1 cellular context compared by ENCODE assay signal in the genomic region with DNA sequence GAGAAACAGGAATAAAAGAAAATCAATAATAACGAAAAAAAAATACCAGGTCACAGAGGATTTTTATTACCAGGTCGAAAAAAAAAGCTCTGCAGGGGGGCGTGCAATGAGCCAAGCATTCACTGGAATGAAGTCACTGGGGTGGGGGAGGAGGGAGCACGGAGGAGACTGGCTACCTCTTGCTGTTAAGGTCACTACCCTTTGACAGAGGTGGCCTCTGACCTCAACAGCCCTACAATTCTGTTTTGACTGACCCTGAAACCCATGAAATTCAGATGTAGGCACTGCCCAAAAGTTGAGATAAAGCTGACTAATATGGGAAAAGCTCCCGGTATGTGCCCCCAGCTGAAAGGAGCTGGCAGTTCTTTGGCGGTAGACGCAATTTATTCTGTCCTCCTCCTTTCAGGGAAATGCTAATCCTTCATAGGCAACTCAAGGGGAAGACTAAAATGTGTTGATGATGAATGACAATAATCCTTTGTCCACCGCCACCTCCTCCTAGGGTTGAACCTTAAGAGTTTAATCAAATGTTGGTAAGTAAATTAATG.
TF ChIP-seq lines count a peak whose summit lies in the region.

No MANE protein-coding gene starts in this region.

TF ChIP-seq in HEK293, 187 proteins besides CTCF, POLR2A, EP300 and RAD21 (continued from another document and continues in another):
- TF ChIP-seq, protein P1, sequence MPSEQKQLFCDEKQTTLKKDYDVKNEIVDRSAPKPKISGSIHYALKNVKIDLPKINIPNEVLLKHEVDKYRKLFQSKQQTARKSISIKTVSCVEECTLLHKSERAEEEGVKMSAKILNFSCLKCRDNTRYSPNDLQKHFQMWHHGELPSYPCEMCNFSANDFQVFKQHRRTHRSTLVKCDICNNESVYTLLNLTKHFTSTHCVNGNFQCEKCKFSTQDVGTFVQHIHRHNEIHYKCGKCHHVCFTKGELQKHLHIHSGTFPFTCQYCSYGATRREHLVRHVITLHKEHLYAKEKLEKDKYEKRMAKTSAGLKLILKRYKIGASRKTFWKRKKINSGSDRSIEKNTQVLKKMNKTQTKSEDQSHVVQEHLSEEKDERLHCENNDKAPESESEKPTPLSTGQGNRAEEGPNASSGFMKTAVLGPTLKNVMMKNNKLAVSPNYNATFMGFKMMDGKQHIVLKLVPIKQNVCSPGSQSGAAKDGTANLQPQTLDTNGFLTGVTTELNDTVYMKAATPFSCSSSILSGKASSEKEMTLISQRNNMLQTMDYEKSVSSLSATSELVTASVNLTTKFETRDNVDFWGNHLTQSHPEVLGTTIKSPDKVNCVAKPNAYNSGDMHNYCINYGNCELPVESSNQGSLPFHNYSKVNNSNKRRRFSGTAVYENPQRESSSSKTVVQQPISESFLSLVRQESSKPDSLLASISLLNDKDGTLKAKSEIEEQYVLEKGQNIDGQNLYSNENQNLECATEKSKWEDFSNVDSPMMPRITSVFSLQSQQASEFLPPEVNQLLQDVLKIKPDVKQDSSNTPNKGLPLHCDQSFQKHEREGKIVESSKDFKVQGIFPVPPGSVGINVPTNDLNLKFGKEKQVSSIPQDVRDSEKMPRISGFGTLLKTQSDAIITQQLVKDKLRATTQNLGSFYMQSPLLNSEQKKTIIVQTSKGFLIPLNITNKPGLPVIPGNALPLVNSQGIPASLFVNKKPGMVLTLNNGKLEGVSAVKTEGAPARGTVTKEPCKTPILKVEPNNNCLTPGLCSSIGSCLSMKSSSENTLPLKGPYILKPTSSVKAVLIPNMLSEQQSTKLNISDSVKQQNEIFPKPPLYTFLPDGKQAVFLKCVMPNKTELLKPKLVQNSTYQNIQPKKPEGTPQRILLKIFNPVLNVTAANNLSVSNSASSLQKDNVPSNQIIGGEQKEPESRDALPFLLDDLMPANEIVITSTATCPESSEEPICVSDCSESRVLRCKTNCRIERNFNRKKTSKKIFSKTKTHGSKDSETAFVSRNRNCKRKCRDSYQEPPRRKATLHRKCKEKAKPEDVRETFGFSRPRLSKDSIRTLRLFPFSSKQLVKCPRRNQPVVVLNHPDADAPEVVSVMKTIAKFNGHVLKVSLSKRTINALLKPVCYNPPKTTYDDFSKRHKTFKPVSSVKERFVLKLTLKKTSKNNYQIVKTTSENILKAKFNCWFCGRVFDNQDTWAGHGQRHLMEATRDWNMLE (tag by site-specific recombination; conservative IDR thresholded peaks at IDR 0.05; ENCODE audit: low read depth), result 0 out of 2 replicates have a peak, but pooled peaks have one; percentile 19
- TF ChIP-seq ZNF391 (tag by site-specific recombination; IDR thresholded peaks at IDR 0.05; ENCODE audit: borderline replicate concordance, low read depth) (no peak), ZNF121 (tag by site-specific recombination; IDR thresholded peaks at IDR 0.05) (no peak), ZNF138 (tag by site-specific recombination; IDR thresholded peaks at IDR 0.05; ENCODE audit: borderline replicate concordance) (no peak), ZBTB8A (tag by site-specific recombination; IDR thresholded peaks at IDR 0.05) (no peak), ZNF560 (tag by site-specific recombination; IDR thresholded peaks at IDR 0.05; ENCODE audit: borderline replicate concordance) (no peak), ZNF585B (tag by site-specific recombination; IDR thresholded peaks at IDR 0.05) (no peak), ZBTB20 (tag by site-specific recombination; IDR thresholded peaks at IDR 0.05) (no peak), ZNF571 (tag by site-specific recombination; IDR thresholded peaks at IDR 0.05) (no peak), ZNF24 (tag by site-specific recombination; IDR thresholded peaks at IDR 0.05) (peak; percentile 57; the same call in 1 of the 2 replicates), ZNF610 (tag by site-specific recombination; IDR thresholded peaks at IDR 0.05; ENCODE audit: borderline replicate concordance) (no peak), ZNF658 (tag by site-specific recombination; IDR thresholded peaks at IDR 0.05) (no peak), ZNF350 (tag by site-specific recombination; IDR thresholded peaks at IDR 0.05) (no peak), ZNF785 (tag by site-specific recombination; IDR thresholded peaks at IDR 0.05) (no peak), ZSCAN16 (tag by site-specific recombination; IDR thresholded peaks at IDR 0.05) (no peak), ZNF624 (tag by site-specific recombination; IDR thresholded peaks at IDR 0.05) (no peak), SP3 (tag by site-specific recombination; IDR thresholded peaks at IDR 0.05) (no peak), ZNF792 (tag by site-specific recombination; IDR thresholded peaks at IDR 0.05) (no peak), ZBTB1 (tag by site-specific recombination; IDR thresholded peaks at IDR 0.05) (no peak), KLF10 (tag by site-specific recombination; IDR thresholded peaks at IDR 0.05) (no peak; the same call in 1 of the 2 replicates), ZNF701 (tag by site-specific recombination; IDR thresholded peaks at IDR 0.05) (no peak), SP2 (tag by site-specific recombination; IDR thresholded peaks at IDR 0.05) (no peak), MZF1 (tag by site-specific recombination; IDR thresholded peaks at IDR 0.05; ENCODE audit: borderline replicate concordance) (peak; percentile 44; the same call in 1 of the 2 replicates), ZNF843 (tag by site-specific recombination; IDR thresholded peaks at IDR 0.05) (peak; percentile 49), ZNF670 (tag by site-specific recombination; IDR thresholded peaks at IDR 0.05; ENCODE audit: low read depth) (no peak), ZNF596 (tag by site-specific recombination; IDR thresholded peaks at IDR 0.05) (no peak)
- TF ChIP-seq, protein P2, sequence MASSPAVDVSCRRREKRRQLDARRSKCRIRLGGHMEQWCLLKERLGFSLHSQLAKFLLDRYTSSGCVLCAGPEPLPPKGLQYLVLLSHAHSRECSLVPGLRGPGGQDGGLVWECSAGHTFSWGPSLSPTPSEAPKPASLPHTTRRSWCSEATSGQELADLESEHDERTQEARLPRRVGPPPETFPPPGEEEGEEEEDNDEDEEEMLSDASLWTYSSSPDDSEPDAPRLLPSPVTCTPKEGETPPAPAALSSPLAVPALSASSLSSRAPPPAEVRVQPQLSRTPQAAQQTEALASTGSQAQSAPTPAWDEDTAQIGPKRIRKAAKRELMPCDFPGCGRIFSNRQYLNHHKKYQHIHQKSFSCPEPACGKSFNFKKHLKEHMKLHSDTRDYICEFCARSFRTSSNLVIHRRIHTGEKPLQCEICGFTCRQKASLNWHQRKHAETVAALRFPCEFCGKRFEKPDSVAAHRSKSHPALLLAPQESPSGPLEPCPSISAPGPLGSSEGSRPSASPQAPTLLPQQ (tag by site-specific recombination; IDR thresholded peaks at IDR 0.05), result 0 out of 2 replicates have a peak, but pooled peaks have one; percentile 29
- TF ChIP-seq, protein P3, sequence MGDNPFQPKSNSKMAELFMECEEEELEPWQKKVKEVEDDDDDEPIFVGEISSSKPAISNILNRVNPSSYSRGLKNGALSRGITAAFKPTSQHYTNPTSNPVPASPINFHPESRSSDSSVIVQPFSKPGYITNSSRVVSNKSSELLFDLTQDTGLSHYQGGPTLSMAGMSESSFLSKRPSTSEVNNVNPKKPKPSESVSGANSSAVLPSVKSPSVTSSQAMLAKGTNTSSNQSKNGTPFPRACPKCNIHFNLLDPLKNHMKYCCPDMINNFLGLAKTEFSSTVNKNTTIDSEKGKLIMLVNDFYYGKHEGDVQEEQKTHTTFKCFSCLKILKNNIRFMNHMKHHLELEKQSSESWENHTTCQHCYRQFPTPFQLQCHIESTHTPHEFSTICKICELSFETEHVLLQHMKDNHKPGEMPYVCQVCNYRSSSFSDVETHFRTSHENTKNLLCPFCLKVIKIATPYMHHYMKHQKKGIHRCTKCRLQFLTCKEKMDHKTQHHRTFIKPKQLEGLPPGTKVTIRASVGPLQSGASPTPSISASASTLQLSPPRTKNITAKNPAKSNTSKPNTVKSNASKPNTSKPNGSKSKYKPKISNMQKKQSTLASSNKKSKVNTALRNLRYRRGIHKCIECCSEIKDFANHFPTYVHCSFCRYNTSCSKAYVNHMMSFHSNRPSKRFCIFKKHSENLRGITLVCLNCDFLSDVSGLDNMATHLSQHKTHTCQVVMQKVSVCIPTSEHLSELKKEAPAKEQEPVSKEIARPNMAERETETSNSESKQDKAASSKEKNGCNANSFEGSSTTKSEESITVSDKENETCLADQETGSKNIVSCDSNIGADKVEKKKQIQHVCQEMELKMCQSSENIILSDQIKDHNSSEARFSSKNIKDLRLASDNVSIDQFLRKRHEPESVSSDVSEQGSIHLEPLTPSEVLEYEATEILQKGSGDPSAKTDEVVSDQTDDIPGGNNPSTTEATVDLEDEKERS (tag by site-specific recombination; IDR thresholded peaks at IDR 0.05), result no peak
- TF ChIP-seq, protein P4, sequence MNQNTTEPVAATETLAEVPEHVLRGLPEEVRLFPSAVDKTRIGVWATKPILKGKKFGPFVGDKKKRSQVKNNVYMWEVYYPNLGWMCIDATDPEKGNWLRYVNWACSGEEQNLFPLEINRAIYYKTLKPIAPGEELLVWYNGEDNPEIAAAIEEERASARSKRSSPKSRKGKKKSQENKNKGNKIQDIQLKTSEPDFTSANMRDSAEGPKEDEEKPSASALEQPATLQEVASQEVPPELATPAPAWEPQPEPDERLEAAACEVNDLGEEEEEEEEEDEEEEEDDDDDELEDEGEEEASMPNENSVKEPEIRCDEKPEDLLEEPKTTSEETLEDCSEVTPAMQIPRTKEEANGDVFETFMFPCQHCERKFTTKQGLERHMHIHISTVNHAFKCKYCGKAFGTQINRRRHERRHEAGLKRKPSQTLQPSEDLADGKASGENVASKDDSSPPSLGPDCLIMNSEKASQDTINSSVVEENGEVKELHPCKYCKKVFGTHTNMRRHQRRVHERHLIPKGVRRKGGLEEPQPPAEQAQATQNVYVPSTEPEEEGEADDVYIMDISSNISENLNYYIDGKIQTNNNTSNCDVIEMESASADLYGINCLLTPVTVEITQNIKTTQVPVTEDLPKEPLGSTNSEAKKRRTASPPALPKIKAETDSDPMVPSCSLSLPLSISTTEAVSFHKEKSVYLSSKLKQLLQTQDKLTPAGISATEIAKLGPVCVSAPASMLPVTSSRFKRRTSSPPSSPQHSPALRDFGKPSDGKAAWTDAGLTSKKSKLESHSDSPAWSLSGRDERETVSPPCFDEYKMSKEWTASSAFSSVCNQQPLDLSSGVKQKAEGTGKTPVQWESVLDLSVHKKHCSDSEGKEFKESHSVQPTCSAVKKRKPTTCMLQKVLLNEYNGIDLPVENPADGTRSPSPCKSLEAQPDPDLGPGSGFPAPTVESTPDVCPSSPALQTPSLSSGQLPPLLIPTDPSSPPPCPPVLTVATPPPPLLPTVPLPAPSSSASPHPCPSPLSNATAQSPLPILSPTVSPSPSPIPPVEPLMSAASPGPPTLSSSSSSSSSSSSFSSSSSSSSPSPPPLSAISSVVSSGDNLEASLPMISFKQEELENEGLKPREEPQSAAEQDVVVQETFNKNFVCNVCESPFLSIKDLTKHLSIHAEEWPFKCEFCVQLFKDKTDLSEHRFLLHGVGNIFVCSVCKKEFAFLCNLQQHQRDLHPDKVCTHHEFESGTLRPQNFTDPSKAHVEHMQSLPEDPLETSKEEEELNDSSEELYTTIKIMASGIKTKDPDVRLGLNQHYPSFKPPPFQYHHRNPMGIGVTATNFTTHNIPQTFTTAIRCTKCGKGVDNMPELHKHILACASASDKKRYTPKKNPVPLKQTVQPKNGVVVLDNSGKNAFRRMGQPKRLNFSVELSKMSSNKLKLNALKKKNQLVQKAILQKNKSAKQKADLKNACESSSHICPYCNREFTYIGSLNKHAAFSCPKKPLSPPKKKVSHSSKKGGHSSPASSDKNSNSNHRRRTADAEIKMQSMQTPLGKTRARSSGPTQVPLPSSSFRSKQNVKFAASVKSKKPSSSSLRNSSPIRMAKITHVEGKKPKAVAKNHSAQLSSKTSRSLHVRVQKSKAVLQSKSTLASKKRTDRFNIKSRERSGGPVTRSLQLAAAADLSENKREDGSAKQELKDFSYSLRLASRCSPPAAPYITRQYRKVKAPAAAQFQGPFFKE (tag by site-specific recombination; IDR thresholded peaks at IDR 0.05; ENCODE audit: borderline replicate concordance), result no peak
- TF ChIP-seq, protein P5, sequence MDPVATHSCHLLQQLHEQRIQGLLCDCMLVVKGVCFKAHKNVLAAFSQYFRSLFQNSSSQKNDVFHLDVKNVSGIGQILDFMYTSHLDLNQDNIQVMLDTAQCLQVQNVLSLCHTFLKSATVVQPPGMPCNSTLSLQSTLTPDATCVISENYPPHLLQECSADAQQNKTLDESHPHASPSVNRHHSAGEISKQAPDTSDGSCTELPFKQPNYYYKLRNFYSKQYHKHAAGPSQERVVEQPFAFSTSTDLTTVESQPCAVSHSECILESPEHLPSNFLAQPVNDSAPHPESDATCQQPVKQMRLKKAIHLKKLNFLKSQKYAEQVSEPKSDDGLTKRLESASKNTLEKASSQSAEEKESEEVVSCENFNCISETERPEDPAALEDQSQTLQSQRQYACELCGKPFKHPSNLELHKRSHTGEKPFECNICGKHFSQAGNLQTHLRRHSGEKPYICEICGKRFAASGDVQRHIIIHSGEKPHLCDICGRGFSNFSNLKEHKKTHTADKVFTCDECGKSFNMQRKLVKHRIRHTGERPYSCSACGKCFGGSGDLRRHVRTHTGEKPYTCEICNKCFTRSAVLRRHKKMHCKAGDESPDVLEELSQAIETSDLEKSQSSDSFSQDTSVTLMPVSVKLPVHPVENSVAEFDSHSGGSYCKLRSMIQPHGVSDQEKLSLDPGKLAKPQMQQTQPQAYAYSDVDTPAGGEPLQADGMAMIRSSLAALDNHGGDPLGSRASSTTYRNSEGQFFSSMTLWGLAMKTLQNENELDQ (tag by site-specific recombination; IDR thresholded peaks at IDR 0.05; ENCODE audit: low read depth), result no peak
- TF ChIP-seq, protein P6, sequence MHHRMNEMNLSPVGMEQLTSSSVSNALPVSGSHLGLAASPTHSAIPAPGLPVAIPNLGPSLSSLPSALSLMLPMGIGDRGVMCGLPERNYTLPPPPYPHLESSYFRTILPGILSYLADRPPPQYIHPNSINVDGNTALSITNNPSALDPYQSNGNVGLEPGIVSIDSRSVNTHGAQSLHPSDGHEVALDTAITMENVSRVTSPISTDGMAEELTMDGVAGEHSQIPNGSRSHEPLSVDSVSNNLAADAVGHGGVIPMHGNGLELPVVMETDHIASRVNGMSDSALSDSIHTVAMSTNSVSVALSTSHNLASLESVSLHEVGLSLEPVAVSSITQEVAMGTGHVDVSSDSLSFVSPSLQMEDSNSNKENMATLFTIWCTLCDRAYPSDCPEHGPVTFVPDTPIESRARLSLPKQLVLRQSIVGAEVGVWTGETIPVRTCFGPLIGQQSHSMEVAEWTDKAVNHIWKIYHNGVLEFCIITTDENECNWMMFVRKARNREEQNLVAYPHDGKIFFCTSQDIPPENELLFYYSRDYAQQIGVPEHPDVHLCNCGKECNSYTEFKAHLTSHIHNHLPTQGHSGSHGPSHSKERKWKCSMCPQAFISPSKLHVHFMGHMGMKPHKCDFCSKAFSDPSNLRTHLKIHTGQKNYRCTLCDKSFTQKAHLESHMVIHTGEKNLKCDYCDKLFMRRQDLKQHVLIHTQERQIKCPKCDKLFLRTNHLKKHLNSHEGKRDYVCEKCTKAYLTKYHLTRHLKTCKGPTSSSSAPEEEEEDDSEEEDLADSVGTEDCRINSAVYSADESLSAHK (tag by site-specific recombination; IDR thresholded peaks at IDR 0.05), result 0 out of 2 replicates have a peak, but pooled peaks have one; percentile 11
- TF ChIP-seq, protein P7, sequence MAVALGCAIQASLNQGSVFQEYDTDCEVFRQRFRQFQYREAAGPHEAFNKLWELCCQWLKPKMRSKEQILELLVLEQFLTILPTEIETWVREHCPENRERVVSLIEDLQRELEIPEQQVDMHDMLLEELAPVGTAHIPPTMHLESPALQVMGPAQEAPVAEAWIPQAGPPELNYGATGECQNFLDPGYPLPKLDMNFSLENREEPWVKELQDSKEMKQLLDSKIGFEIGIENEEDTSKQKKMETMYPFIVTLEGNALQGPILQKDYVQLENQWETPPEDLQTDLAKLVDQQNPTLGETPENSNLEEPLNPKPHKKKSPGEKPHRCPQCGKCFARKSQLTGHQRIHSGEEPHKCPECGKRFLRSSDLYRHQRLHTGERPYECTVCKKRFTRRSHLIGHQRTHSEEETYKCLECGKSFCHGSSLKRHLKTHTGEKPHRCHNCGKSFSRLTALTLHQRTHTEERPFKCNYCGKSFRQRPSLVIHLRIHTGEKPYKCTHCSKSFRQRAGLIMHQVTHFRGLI (tag by site-specific recombination; IDR thresholded peaks at IDR 0.05), result no peak
